10 cellular contexts compared by ENCODE assay signal in the genomic region with DNA sequence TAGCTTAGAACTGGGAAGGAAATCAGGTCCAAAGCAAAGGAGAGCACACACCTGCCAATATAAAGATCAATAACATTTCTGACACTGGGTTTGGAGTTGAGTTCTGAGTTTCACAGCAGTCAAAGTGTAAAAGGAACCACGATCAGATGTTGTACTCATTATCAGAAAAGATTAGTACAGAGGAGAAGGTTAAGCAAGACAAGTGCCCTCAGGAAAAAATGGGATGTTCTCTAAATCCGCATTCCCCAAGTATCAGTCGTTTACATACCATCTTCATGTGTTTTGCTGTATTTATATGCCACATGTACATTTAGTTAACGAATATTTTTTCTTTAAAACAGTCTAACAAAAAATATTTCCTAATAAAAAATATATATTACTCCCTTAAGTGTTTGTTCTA. TPM values are rescaled to one million over a fixed set of nuclear protein-coding genes. Genes with fewer than 3 reads are reported as not detected.
DNase-seq lines count a peak whose midpoint lies in the region; ATAC-seq, FAIRE-seq and TF ChIP-seq lines count a peak whose summit lies in the region.
"Had no signal": no experiment of that assay in that cellular context is flagged by ENCODE, and none has a peak within 500 bp of the region (broad histone marks: within the 10 kb centered on the region; RNA-seq: fewer than 3 reads in every experiment).

No MANE protein-coding gene starts in this region.

- POLR2A ChIA-PET in activated B cell treated with CpG ODN at 0.5 μM for 24 hours (lab: Charles Lee) (no interaction called here), GM10248 (lab: Yijun Ruan, JAX) (no interaction called here)
- POLR2A ChIA-PET in naive thymus-derived CD4-positive, alpha-beta T cell (lab: Charles Lee): no interaction called here

- H3K4me3 ChIP-seq in left ventricle myocardium inferior: no peak overlapping the region
- H3K4me3 ChIP-seq in naive thymus-derived CD4-positive, alpha-beta T cell (ENCODE audit: low read length): no peak overlapping the region

- H3K27me3 ChIP-seq in left ventricle myocardium inferior (ENCODE audit: low read depth): peaks cover 18% of the 10 kb centered on the region
- H3K27me3 ChIP-seq in naive thymus-derived CD4-positive, alpha-beta T cell (ENCODE audit: control insufficient read depth in 2 of 2, insufficient read depth in 2 of 2, low read length in 2 of 2): peaks cover 0 to 8% of the 10 kb centered on the region in 2 donors

- H3K4me1 ChIP-seq in left ventricle myocardium inferior: peaks cover 30% of the 10 kb centered on the region
- H3K4me1 ChIP-seq in naive thymus-derived CD4-positive, alpha-beta T cell (ENCODE audit: control insufficient read depth in 2 of 2, insufficient read depth in 2 of 2, low read length in 2 of 2): no peaks in the 10 kb centered on the region

- no peaks in the 10 kb centered on the region for H3K36me3 Mint-ChIP-seq in activated B cell treated with CpG ODN at 0.5 μM for 24 hours (ENCODE audit: low read depth)
- H3K36me3 Mint-ChIP-seq in naive thymus-derived CD4-positive, alpha-beta T cell: peaks cover 0 to 11% (median 3%) of the 10 kb centered on the region in 5 donors

- FAIRE-seq in RCC 7860 (lab: Jason Lieb, UNC): no peak

- no peaks in the 10 kb centered on the region for H3K27me3 Mint-ChIP-seq in activated B cell treated with CpG ODN at 0.5 μM for 24 hours
- peaks cover 27 to 41% (median 33%) of the 10 kb centered on the region in 5 donors for H3K27me3 Mint-ChIP-seq in naive thymus-derived CD4-positive, alpha-beta T cell

- H3K9me3 ChIP-seq in left ventricle myocardium inferior (replicated peaks): no peaks in the 10 kb centered on the region
- H3K9me3 ChIP-seq in naive thymus-derived CD4-positive, alpha-beta T cell (ENCODE audit: control insufficient read depth in 2 of 3, low read length in 3 of 3): no peaks in the 10 kb centered on the region

- DNase-seq in left ventricle myocardium inferior: no peak
- no peak for DNase-seq in cardiac septum (ENCODE audit: low spot score)
- no peak for DNase-seq in activated B cell treated with CpG ODN at 0.5 μM for 24 hours
- DNase-seq in naive thymus-derived CD4-positive, alpha-beta T cell: no peak
- no peak for DNase-seq in RCC 7860 (ENCODE audit: low spot score)
- no peak for DNase-seq in GM10248 (ENCODE audit: extremely low spot score)
- DNase-seq: H9 had no signal

- H3K4me3 Mint-ChIP-seq in activated B cell treated with CpG ODN at 0.5 μM for 24 hours: peak overlapping the region; percentile 80
- H3K4me3 Mint-ChIP-seq in naive thymus-derived CD4-positive, alpha-beta T cell: peak overlapping the region in 7 of 10 donors; percentile 43 to 84 (median 75)

- H3K27ac Mint-ChIP-seq in activated B cell treated with CpG ODN at 0.5 μM for 24 hours: peak overlapping the region; percentile 69
- no peak overlapping the region for H3K27ac Mint-ChIP-seq in naive thymus-derived CD4-positive, alpha-beta T cell
- H3K27ac Mint-ChIP-seq: T-helper 1 cell treated with Interleukin-12 subunit alpha and Interleukin-12 subunit beta and Interleukin-4 antibody, amounts not matched to agents 30 μg/mL and 1 μg/mL, for 36 hours had no signal

- TF ChIP-seq CTCF in left ventricle myocardium inferior (IDR thresholded peaks at IDR 0.05; ENCODE audit: borderline replicate concordance) (no peak), activated B cell treated with CpG ODN at 0.5 μM for 24 hours (IDR thresholded peaks at IDR 0.05) (no peak), GM10248 (IDR thresholded peaks at IDR 0.05; ENCODE audit: control extremely low read depth, extremely low read depth, low read depth, missing control alignments) (no peak)

- H3K27ac ChIP-seq in left ventricle myocardium inferior (replicated peaks): peak overlapping the region; percentile 91
- H3K27ac ChIP-seq in naive thymus-derived CD4-positive, alpha-beta T cell (ENCODE audit: low read depth, low read length): no peak overlapping the region

- ATAC-seq in activated B cell treated with CpG ODN at 0.5 μM for 24 hours (ENCODE audit: low read depth) (no peak), HG03039 (IDR thresholded peaks at IDR 0.05; ENCODE audit: unreplicated experiment) (no peak), GM18502 (IDR thresholded peaks at IDR 0.05; ENCODE audit: poor library complexity, unreplicated experiment) (no peak)
- no peak for ATAC-seq in naive thymus-derived CD4-positive, alpha-beta T cell

- CTCF ChIA-PET in activated B cell treated with CpG ODN at 0.5 μM for 24 hours (lab: Charles Lee): interaction anchor here (1.6 to 3.9 kb wide), 2 partner anchors 74 to 81 kb away, joined by 6 to 18 read pairs; no protein-coding TSS in a partner anchor
- CTCF ChIA-PET in naive thymus-derived CD4-positive, alpha-beta T cell (lab: Charles Lee): no interaction called here
- CTCF ChIA-PET in GM10248 (lab: Yijun Ruan, JAX): interaction anchor here (0.7 to 1.4 kb wide), 2 partner anchors 15 to 72 kb away, joined by 3 to 4 read pairs; no protein-coding TSS in a partner anchor

- H3K36me3 ChIP-seq in left ventricle myocardium inferior: no peaks in the 10 kb centered on the region
- no peaks in the 10 kb centered on the region for H3K36me3 ChIP-seq in naive thymus-derived CD4-positive, alpha-beta T cell (ENCODE audit: control insufficient read depth in 2 of 3, insufficient read depth in 3 of 3, low read length in 3 of 3)

- intact Hi-C loops in left ventricle myocardium inferior (cut with micrococcal nuclease) (no loop called here), cardiac septum (cut with DNase I) (no loop called here), activated B cell treated with CpG ODN at 0.5 μM for 24 hours (cut with micrococcal nuclease) (loop anchor here (1.0 to 2.0 kb wide), 3 partner anchors 23 to 73 kb away; a partner anchor contains a TSS)
- intact Hi-C loops in naive thymus-derived CD4-positive, alpha-beta T cell (cut with micrococcal nuclease): loop anchor here in 1 of 2 donors (2.0 kb wide), 1 partner anchor 33 kb away; no protein-coding TSS in a partner anchor

- H3K4me1 Mint-ChIP-seq in activated B cell treated with CpG ODN at 0.5 μM for 24 hours: peaks cover 14% of the 10 kb centered on the region
- peaks cover 0 to 12% (median 0%) of the 10 kb centered on the region in 7 donors for H3K4me1 Mint-ChIP-seq in naive thymus-derived CD4-positive, alpha-beta T cell

- H3K9me3 Mint-ChIP-seq in activated B cell treated with CpG ODN at 0.5 μM for 24 hours: no peaks in the 10 kb centered on the region
- H3K9me3 Mint-ChIP-seq in naive thymus-derived CD4-positive, alpha-beta T cell: no peaks in the 10 kb centered on the region
- H3K9me3 Mint-ChIP-seq: H9; T-helper 1 cell treated with Interleukin-12 subunit alpha and Interleukin-12 subunit beta and Interleukin-4 antibody, amounts not matched to agents 30 μg/mL and 1 μg/mL, for 36 hours had no signal

RNA-seq across cellular contexts. Expression of a gene that starts 23.0 kb away (rescaled TPM):
- total RNA-seq in left ventricle myocardium inferior (45.3 TPM), cardiac septum (142 TPM), activated B cell treated with CpG ODN at 0.5 μM for 24 hours (97.7 and 106 TPM in 2 replicates)
- total RNA-seq in naive thymus-derived CD4-positive, alpha-beta T cell: 10 to 100 TPM; 12.6 to 55.3 (median 22.2) TPM
- 1 to 10 TPM; 6.0 to 8.3 TPM for polyA plus RNA-seq in naive thymus-derived CD4-positive, alpha-beta T cell
